Comparison of ENCODE assay signal across 8 cellular contexts in the genomic region with DNA sequence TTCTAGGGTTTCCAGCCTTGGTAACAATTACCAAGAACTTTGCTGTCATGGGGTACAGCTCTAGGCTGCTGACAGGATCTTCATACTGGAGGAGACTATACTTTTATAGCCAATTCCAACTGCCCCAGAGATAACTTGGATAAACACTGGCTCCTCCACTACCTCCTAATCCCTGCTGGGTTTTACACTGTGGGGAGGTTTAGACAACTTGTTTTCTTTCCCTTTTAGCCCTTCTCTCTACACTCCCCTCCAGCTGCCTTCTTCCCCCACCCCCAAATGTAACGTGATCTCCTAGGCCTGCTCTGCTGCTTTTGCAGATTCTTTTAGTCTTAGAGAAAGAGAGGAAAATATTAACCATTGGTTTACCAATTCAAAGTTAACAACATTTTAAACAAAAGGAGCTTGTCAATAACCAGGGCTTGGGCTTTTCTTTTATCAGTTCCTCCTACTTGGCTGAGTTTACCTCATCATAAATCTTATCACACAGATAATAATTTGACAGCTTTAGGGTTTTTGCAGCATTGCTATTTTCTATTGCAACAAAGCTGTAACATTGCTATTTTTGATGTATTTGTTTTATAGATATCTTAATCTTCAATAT. TPM values are rescaled to one million over a fixed set of nuclear protein-coding genes. Genes with fewer than 3 reads are reported as not detected.
DNase-seq lines count a peak whose midpoint lies in the region; ATAC-seq and TF ChIP-seq lines count a peak whose summit lies in the region.

No MANE protein-coding gene starts in this region.

- peaks cover 6% of the 10 kb centered on the region for H3K36me3 Mint-ChIP-seq in activated T-cell treated with anti-CD3 and anti-CD28 coated beads, Interleukin-2, amount 50 U/mL, for 24 hours (ENCODE audit: low read depth)

- H3K36me3 ChIP-seq in colonic mucosa = no peaks in the 10 kb centered on the region
- H3K36me3 ChIP-seq in mucosa of descending colon (ENCODE audit: low read depth) = no peaks in the 10 kb centered on the region

- H3K9ac ChIP-seq in colonic mucosa (ENCODE audit: low read depth in 2 of 2, low read length in 2 of 2) = peak overlapping the region; percentile 27 to 62

- no peaks in the 10 kb centered on the region for H3K27me3 ChIP-seq in AG04450 (ENCODE audit: control insufficient read depth, insufficient read depth, low read length)
- H3K27me3 ChIP-seq in colonic mucosa = no peaks in the 10 kb centered on the region

- no peak overlapping the region for H3K27ac Mint-ChIP-seq in activated T-cell treated with anti-CD3 and anti-CD28 coated beads, Interleukin-2, amount 50 U/mL, for 24 hours

- no peak overlapping the region for H3K4me3 Mint-ChIP-seq in activated T-cell treated with anti-CD3 and anti-CD28 coated beads, Interleukin-2, amount 50 U/mL, for 24 hours

- H3K9me3 ChIP-seq in AG04450 (ENCODE audit: control insufficient read depth, insufficient read depth, low read length) (peaks cover 4% of the 10 kb centered on the region; the same call in 1 of the 2 replicates), colonic mucosa (no peaks in the 10 kb centered on the region), mucosa of descending colon (no peaks in the 10 kb centered on the region)

- ATAC-seq in mucosa of descending colon (peak; percentile 84), GM21786 (IDR thresholded peaks at IDR 0.05; ENCODE audit: unreplicated experiment) (no peak), GM21723 (IDR thresholded peaks at IDR 0.05; ENCODE audit: unreplicated experiment) (no peak), GM21528 (IDR thresholded peaks at IDR 0.05; ENCODE audit: low FRiP score, unreplicated experiment) (no peak)

- H3K27me3 Mint-ChIP-seq in activated T-cell treated with anti-CD3 and anti-CD28 coated beads, Interleukin-2, amount 50 U/mL, for 24 hours = no peaks in the 10 kb centered on the region

- CTCF ChIA-PET in AG04450 (lab: Charles Lee) = interaction anchor here (0.7 to 1.9 kb wide), 3 partner anchors 31 to 54 kb away, joined by 3 to 8 read pairs (median 5); no protein-coding TSS in a partner anchor

- intact Hi-C loops in colonic mucosa (cut with DNase I) (no loop called here), mucosa of descending colon (cut with DNase I, micrococcal nuclease) (no loop called here)

- H3K27ac ChIP-seq in AG04450 (ENCODE audit: low read depth, low read length) (peak overlapping the region; percentile 86), colonic mucosa (peak overlapping the region; percentile 19)

- DNase-seq in AG04450 (ENCODE audit: low read depth, low spot score) (no peak), NCI-H1105 (lab: John Stamatoyannopoulos, UW) (peak; percentile 10), colonic mucosa (peak; percentile 42), mucosa of descending colon (peak in 1 of 3 donors; percentile 43)
- DNase-seq in activated T-cell treated with anti-CD3 and anti-CD28 coated beads, Interleukin-2, amount 50 U/mL, for 24 hours = no peak

- TF ChIP-seq CTCF in AG04450 (IDR thresholded peaks at IDR 0.05; ENCODE audit: low read depth, low read length) (no peak), colonic mucosa (IDR thresholded peaks at IDR 0.05) (no peak), mucosa of descending colon (IDR thresholded peaks at IDR 0.05) (no peak)

- H3K4me1 ChIP-seq in colonic mucosa (peaks cover 9% of the 10 kb centered on the region), mucosa of descending colon (ENCODE audit: low read depth) (peaks cover 29% of the 10 kb centered on the region)

- H3K4me3 ChIP-seq in AG04450 (ENCODE audit: low read depth, low read length) (peak overlapping the region; percentile 27), colonic mucosa (no peak overlapping the region), mucosa of descending colon (no peak overlapping the region)

- POLR2A ChIA-PET in AG04450 (lab: Yijun Ruan, JAX) = interaction anchor here (0.5 to 1.1 kb wide), 5 partner anchors 11 to 120 kb away, joined by 3 to 5 read pairs (median 4); no protein-coding TSS in a partner anchor

- peaks cover 7% of the 10 kb centered on the region for H3K4me1 Mint-ChIP-seq in activated T-cell treated with anti-CD3 and anti-CD28 coated beads, Interleukin-2, amount 50 U/mL, for 24 hours (ENCODE audit: low read depth)

- H3K9me3 Mint-ChIP-seq in activated T-cell treated with anti-CD3 and anti-CD28 coated beads, Interleukin-2, amount 50 U/mL, for 24 hours = no peaks in the 10 kb centered on the region

RNA-seq across cellular contexts. Expression of gene ABL1, which starts 9.9 kb away (rescaled TPM):
- 37.5 and 51.3 TPM in 2 replicates for polyA plus RNA-seq in AG04450 (2011; rRNA removed)
- polyA minus RNA-seq in AG04450 (2011; rRNA and poly(A)+ RNA removed) = 81.5 and 92.0 TPM in 2 replicates
- total RNA-seq in colonic mucosa = 10 to 100 TPM; 86.0 to 97.9 TPM
- 100 to 1,000 TPM in 1 of 3 donors, 10 to 100 TPM in 2; 86.6 to 147 (median 91.4) TPM for total RNA-seq in mucosa of descending colon

Comparison
In these comparisons a context has a peak if more than half of its experiments do, and no peak if none do; other contexts are left out.
1. DNase-seq: peak in NCI-H1105 (single experiment) and colonic mucosa (single experiment); none in AG04450 (single experiment) and activated T-cell treated with anti-CD3 and anti-CD28 coated beads, Interleukin-2, amount 50 U/mL, for 24 hours (single experiment).